Comparison of ENCODE assay signal across 8 cellular contexts in the genomic region with DNA sequence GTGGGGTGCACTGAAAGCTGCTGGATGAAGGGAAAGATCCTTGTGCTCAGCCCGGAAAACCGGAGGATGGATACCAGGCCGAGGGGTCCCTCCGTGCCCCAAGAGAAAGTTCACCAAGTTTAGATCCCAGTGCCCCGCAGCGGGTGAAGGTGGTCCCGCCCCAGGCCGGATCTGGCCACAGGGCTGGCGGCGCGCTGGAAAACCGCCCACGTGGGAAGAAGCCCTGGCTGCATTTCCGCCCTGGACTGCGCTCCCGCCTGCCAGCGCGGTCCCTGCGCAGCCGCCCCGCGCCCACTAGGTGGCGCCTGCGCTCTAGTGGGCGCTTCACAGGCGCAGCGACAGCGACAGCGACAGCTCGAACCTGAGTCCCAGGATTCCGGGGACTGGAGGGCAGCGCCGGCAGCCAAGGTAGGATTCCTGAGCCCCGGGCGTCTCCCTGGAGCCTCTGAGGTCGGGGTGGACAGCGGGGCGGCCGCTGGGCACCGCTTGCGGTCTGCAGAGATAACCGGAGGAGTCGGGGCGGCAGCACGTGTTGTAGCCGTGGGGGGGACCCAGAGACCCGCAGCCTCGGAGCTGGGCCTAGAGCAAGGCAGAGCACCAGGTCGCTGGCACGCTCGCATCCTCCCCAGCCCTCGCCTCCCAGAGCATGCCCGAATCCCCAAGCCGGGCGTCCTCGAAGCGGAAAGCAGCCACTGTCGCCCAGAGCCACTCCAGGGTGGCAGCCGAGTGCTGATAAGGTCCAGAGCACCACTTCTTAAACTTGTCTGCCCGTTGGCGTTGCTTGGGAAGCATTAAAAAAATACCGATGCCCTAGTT. TPM values are rescaled to one million over a fixed set of nuclear protein-coding genes. Genes with fewer than 3 reads are reported as not detected.
DNase-seq lines count a peak whose midpoint lies in the region; ATAC-seq and TF ChIP-seq lines count a peak whose summit lies in the region.

Gene CHD9 (plus strand): TSS at position 322 of the 816 bp plus-strand sequence. CDS start 101,099 bp downstream, outside the sequence.

- H3K4me1 ChIP-seq in ovary (ENCODE audit: insufficient read depth) (peaks cover 4% of the 10 kb centered on the region), thymus (ENCODE audit: control insufficient read depth, insufficient read depth, low read length) (peaks cover 9% of the 10 kb centered on the region)

- H3K36me3 ChIP-seq in ovary (no peaks in the 10 kb centered on the region), thymus (ENCODE audit: control insufficient read depth, insufficient read depth) (no peaks in the 10 kb centered on the region)

- TF ChIP-seq CTCF in GM12864 (IDR thresholded peaks at IDR 0.05; ENCODE audit: low read depth, low read length, missing control alignments) (peak; percentile 98), glutamatergic neuron (IDR thresholded peaks at IDR 0.05; ENCODE audit: partially characterized antibody, unreplicated experiment) (peak; percentile 99), ovary (IDR thresholded peaks at IDR 0.05) (peak; percentile 98 to 100 (median 98))

- TF ChIP-seq EP300 in ovary (IDR thresholded peaks at IDR 0.05): no peak

- DNase-seq in GM12864 (ENCODE audit: low read depth) (peak; percentile 60), NCI-H1092 treated with DMSO at 0.1 percent for 48 hours (lab: John Stamatoyannopoulos, UW) (peak; percentile 95), SKM-1 treated with dmso at 0.1 percent for 144 hours (lab: John Stamatoyannopoulos, UW; ENCODE audit: unreplicated experiment) (peak; percentile 77), glutamatergic neuron (peak; percentile 85), ovary (peak; percentile 84 to 90 (median 86))

- ATAC-seq in HG02610 (IDR thresholded peaks at IDR 0.05; ENCODE audit: unreplicated experiment): peak; percentile 72

- H3K27ac ChIP-seq in ovary: peak within 1 kb of the TSS; percentile 56 to 63
- peak within 1 kb of the TSS; percentile 38 for H3K27ac ChIP-seq in thymus (ENCODE audit: low read depth)

- H3K4me3 ChIP-seq in GM12864 (ENCODE audit: low read depth, low read length) (peak within 1 kb of the TSS; percentile 81), ovary (peak within 1 kb of the TSS; percentile 45), thymus (ENCODE audit: low read length) (peak within 1 kb of the TSS; percentile 67)

- H3K36me3 Mint-ChIP-seq in activated naive CD8-positive, alpha-beta T cell: no peaks in the 10 kb centered on the region
- H3K36me3 Mint-ChIP-seq in glutamatergic neuron (ENCODE audit: unreplicated experiment): no peaks in the 10 kb centered on the region

- WGBS in ovary, 3 donors: 0 to 1% (median 0%) methylated on average over 54 to 62 of the region's 62 CpGs
- WGBS in thymus: under 1% methylated on average over 62 of the region's 62 CpGs

- no peaks in the 10 kb centered on the region for H3K9me3 Mint-ChIP-seq in activated naive CD8-positive, alpha-beta T cell (ENCODE audit: low read depth)
- peaks cover 3% of the 10 kb centered on the region for H3K9me3 Mint-ChIP-seq in glutamatergic neuron (ENCODE audit: unreplicated experiment)

- H3K27ac Mint-ChIP-seq in activated naive CD8-positive, alpha-beta T cell: peak within 1 kb of the TSS; percentile 81
- peak within 1 kb of the TSS; percentile 83 for H3K27ac Mint-ChIP-seq in glutamatergic neuron (ENCODE audit: unreplicated experiment)

- H3K4me1 Mint-ChIP-seq in activated naive CD8-positive, alpha-beta T cell (ENCODE audit: low read depth): peaks cover 18% of the 10 kb centered on the region
- H3K4me1 Mint-ChIP-seq in glutamatergic neuron (ENCODE audit: low read depth, unreplicated experiment): peaks cover 2% of the 10 kb centered on the region

- H3K4me3 Mint-ChIP-seq in activated naive CD8-positive, alpha-beta T cell: peak within 1 kb of the TSS; percentile 95
- peak within 1 kb of the TSS; percentile 85 for H3K4me3 Mint-ChIP-seq in glutamatergic neuron (ENCODE audit: unreplicated experiment)

- no peaks in the 10 kb centered on the region for H3K27me3 Mint-ChIP-seq in activated naive CD8-positive, alpha-beta T cell
- H3K27me3 Mint-ChIP-seq in glutamatergic neuron (ENCODE audit: unreplicated experiment): no peaks in the 10 kb centered on the region

- H3K9me3 ChIP-seq in ovary: no peaks in the 10 kb centered on the region
- H3K9me3 ChIP-seq in thymus (ENCODE audit: control insufficient read depth): no peaks in the 10 kb centered on the region

- peak; percentile 21 for TF ChIP-seq POLR2A in ovary (IDR thresholded peaks at IDR 0.05)

- H3K27me3 ChIP-seq in ovary (no peaks in the 10 kb centered on the region), thymus (ENCODE audit: control insufficient read depth, insufficient read depth) (no peaks in the 10 kb centered on the region)

- intact Hi-C loops in ovary (cut with DNase I): loop anchor here in 3 of 4 donors (2.0 to 10.0 kb wide), 7 partner anchors 74 to 380 kb away; partner anchors contain the start of gene RBL2 (in 1 of the 3)

RNA-seq across cellular contexts. Expression of gene CHD9, which starts in this region (rescaled TPM):
- total RNA-seq in glutamatergic neuron (ENCODE audit: unreplicated experiment) (120 TPM), ovary (100 to 1,000 TPM in 1 of 7 donors, 10 to 100 TPM in 6; 45.1 to 100 (median 87.5) TPM)
- polyA plus RNA-seq in ovary (10 to 100 TPM; 11.8 to 18.2 TPM), thymus (15.3 TPM)

Comparison
In these comparisons a context has a peak if more than half of its experiments do, and no peak if none do; other contexts are left out.
1. Peak in every context shown above with its lines: DNase-seq, ATAC-seq, H3K4me3 ChIP-seq and H3K27ac ChIP-seq.